Comparison of ENCODE assay signal across 10 cellular contexts in the genomic region with DNA sequence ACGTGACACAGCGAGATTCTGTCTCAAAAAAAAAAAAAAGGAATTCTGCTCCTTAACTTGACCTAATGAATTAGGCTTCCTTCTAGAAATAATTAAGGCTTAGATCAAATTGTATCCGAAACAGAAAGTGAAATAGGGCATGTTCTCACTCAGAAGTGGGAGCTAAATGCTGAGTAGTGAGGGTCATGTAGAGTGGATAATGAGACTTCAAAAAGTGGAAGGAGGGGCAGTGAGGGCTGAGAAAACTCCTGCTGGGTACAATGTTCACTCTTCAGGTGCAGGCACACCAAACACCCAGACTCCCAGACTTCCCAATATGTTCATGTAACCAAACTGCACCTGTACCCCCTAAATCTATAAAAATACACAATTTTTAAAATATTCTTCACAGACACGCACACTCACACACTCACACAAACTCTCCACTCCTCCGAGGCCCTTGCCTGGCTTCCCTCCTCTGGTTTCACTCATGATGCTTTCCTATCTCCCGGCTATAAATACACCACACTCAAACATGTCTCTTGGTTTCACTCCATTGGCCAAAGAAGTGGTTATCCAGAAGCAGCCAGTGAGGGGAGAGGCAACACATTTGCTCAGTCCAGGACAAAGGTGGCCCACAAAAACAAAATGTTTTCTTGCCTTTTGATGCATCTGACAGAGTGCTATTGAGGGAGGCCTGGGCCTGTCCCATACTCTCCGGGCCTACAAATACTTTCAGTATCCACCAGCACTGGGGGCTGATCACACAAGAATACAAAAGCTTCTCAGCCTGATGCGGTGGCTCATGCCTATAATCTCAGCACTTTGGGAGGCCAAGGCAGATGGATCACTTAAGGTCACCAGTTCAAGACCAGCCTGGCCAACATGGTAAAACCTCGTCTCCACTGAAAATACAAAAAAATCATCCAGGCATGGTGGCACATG.
DNase-seq lines count a peak whose midpoint lies in the region; ATAC-seq and TF ChIP-seq lines count a peak whose summit lies in the region.
"Had no signal": no experiment of that assay in that cellular context is flagged by ENCODE, and none has a peak within 500 bp of the region (broad histone marks: within the 10 kb centered on the region; RNA-seq: fewer than 3 reads in every experiment).

No MANE protein-coding gene starts in this region.

- peaks cover 64% of the 10 kb centered on the region for H3K4me1 Mint-ChIP-seq in activated T-helper 2 cell treated with anti-CD3 and anti-CD28 coated beads, Interferon-gamma antibody, Interleukin-2, Interleukin-4, amounts not matched to agents 10 μg/mL and 5 μg/mL and 100 μg/mL, durations not matched to agents 14 hours and 24 hours and 36 hours (ENCODE audit: low read depth)
- H3K4me1 Mint-ChIP-seq in nephron: peaks cover 40% of the 10 kb centered on the region

- no peak overlapping the region for H3K4me3 Mint-ChIP-seq in activated T-helper 2 cell treated with anti-CD3 and anti-CD28 coated beads, Interferon-gamma antibody, Interleukin-2, Interleukin-4, amounts not matched to agents 10 μg/mL and 5 μg/mL and 100 μg/mL, durations not matched to agents 14 hours and 24 hours and 36 hours (ENCODE audit: low read depth)
- no peak overlapping the region for H3K4me3 Mint-ChIP-seq in nephron

- no peak for ATAC-seq in GM18861 (IDR thresholded peaks at IDR 0.05; ENCODE audit: unreplicated experiment)

- H3K36me3 Mint-ChIP-seq in activated T-helper 2 cell treated with anti-CD3 and anti-CD28 coated beads, Interferon-gamma antibody, Interleukin-2, Interleukin-4, amounts not matched to agents 10 μg/mL and 5 μg/mL and 100 μg/mL, durations not matched to agents 14 hours and 24 hours and 36 hours (ENCODE audit: low read depth): no peaks in the 10 kb centered on the region
- no peaks in the 10 kb centered on the region for H3K36me3 Mint-ChIP-seq in nephron (ENCODE audit: low read depth)
- H3K36me3 Mint-ChIP-seq: CD8-positive, alpha-beta memory T cell had no signal

- TF ChIP-seq CTCF in nephron (IDR thresholded peaks at IDR 0.05; ENCODE audit: unreplicated experiment in 3 of 3): no peak

- H3K9me3 Mint-ChIP-seq in activated T-helper 2 cell treated with anti-CD3 and anti-CD28 coated beads, Interferon-gamma antibody, Interleukin-2, Interleukin-4, amounts not matched to agents 10 μg/mL and 5 μg/mL and 100 μg/mL, durations not matched to agents 14 hours and 24 hours and 36 hours: no peaks in the 10 kb centered on the region
- H3K9me3 Mint-ChIP-seq in nephron: no peaks in the 10 kb centered on the region

- H3K27ac Mint-ChIP-seq in activated T-helper 2 cell treated with anti-CD3 and anti-CD28 coated beads, Interferon-gamma antibody, Interleukin-2, Interleukin-4, amounts not matched to agents 10 μg/mL and 5 μg/mL and 100 μg/mL, durations not matched to agents 14 hours and 24 hours and 36 hours: peak overlapping the region; percentile 10
- H3K27ac Mint-ChIP-seq in nephron: peak overlapping the region in 2 of 3 experiments; percentile 3 to 10

- intact Hi-C loops in activated T-helper 2 cell treated with anti-CD3 and anti-CD28 coated beads, Interferon-gamma antibody, Interleukin-2, Interleukin-4, amounts not matched to agents 10 μg/mL and 5 μg/mL and 100 μg/mL, durations not matched to agents 14 hours and 24 hours and 36 hours (cut with micrococcal nuclease): no loop called here

- no peaks in the 10 kb centered on the region for H3K27me3 Mint-ChIP-seq in activated T-helper 2 cell treated with anti-CD3 and anti-CD28 coated beads, Interferon-gamma antibody, Interleukin-2, Interleukin-4, amounts not matched to agents 10 μg/mL and 5 μg/mL and 100 μg/mL, durations not matched to agents 14 hours and 24 hours and 36 hours (ENCODE audit: low read depth)
- peaks cover 4% of the 10 kb centered on the region for H3K27me3 Mint-ChIP-seq in nephron (ENCODE audit: low read depth)

- DNase-seq in DMS79 (lab: John Stamatoyannopoulos, UW): peak; percentile 94
- peak; percentile 40 for DNase-seq in NCI-H1092 (lab: John Stamatoyannopoulos, UW)
- DNase-seq in activated T-helper 2 cell treated with anti-CD3 and anti-CD28 coated beads, Interferon-gamma antibody, Interleukin-2, Interleukin-4, amounts not matched to agents 10 μg/mL and 5 μg/mL and 100 μg/mL, durations not matched to agents 14 hours and 24 hours and 36 hours (ENCODE audit: low spot score): no peak
- DNase-seq in activated CD4-positive, CD25-positive, alpha-beta regulatory T cell treated with anti-CD3 and anti-CD28 coated beads, Interleukin-2, amount 50 U/mL, for 72 hours: no peak
- no peak for DNase-seq in COR-L47 (lab: John Stamatoyannopoulos, UW)
- DNase-seq: CD8-positive, alpha-beta memory T cell; NCI-H2081; stimulated activated CD4-positive, alpha-beta T cell treated with anti-CD3 and anti-CD28 coated beads, Interleukin-2, amount 100 ng/mL, for 24 hours had no signal

Comparison
In these comparisons a context has a peak if more than half of its experiments do, and no peak if none do; other contexts are left out.
1. DNase-seq: peak in DMS79 (single experiment) and NCI-H1092 (single experiment); none in activated T-helper 2 cell treated with anti-CD3 and anti-CD28 coated beads, Interferon-gamma antibody, Interleukin-2, Interleukin-4, amounts not matched to agents 10 μg/mL and 5 μg/mL and 100 μg/mL, durations not matched to agents 14 hours and 24 hours and 36 hours (single experiment), activated CD4-positive, CD25-positive, alpha-beta regulatory T cell treated with anti-CD3 and anti-CD28 coated beads, Interleukin-2, amount 50 U/mL, for 72 hours (single experiment) and COR-L47 (single experiment).